Comparison of ENCODE assay signal across 12 cellular contexts in genomic region chr2:202632682-202633081, GRCh38. TPM values are rescaled to one million over a fixed set of nuclear protein-coding genes. Genes with fewer than 3 reads are reported as not detected.
DNase-seq lines count a peak whose midpoint lies in the region; ATAC-seq, FAIRE-seq and TF ChIP-seq lines count a peak whose summit lies in the region.
"Had no signal": no experiment of that assay in that cellular context is flagged by ENCODE, and none has a peak within 500 bp of the region (broad histone marks: within the 10 kb centered on the region; RNA-seq: fewer than 3 reads in every experiment).

No MANE protein-coding gene starts in this region.

- H3K27me3 Mint-ChIP-seq in activated CD8-positive, alpha-beta memory T cell treated with anti-CD3 and anti-CD28 coated beads, Interleukin-2, amount 10 ng/mL, durations not matched to agents 7 days and 5 days = no peaks in the 10 kb centered on the region

- no peak for TF ChIP-seq POLR2A in thyroid gland (IDR thresholded peaks at IDR 0.05)

- H3K4me3 Mint-ChIP-seq in activated CD8-positive, alpha-beta memory T cell treated with anti-CD3 and anti-CD28 coated beads, Interleukin-2, amount 10 ng/mL, durations not matched to agents 7 days and 5 days = no peak overlapping the region

- no peaks in the 10 kb centered on the region for H3K36me3 ChIP-seq in left ventricle myocardium inferior
- no peaks in the 10 kb centered on the region for H3K36me3 ChIP-seq in thyroid gland
- H3K36me3 ChIP-seq in kidney (ENCODE audit: control insufficient read depth in 1 of 2, insufficient read depth in 2 of 2, low read length in 2 of 2) = no peaks in the 10 kb centered on the region
- H3K36me3 ChIP-seq: upper lobe of left lung had no signal

- in situ Hi-C loops in astrocyte of the cerebellum (cut with HindIII; ENCODE audit: low sequenced_read_pairs) = no loop called here

- peaks cover 31% of the 10 kb centered on the region for H3K4me1 ChIP-seq in left ventricle myocardium inferior
- H3K4me1 ChIP-seq in thyroid gland = peaks cover 4 to 14% of the 10 kb centered on the region in 2 donors
- no peaks in the 10 kb centered on the region for H3K4me1 ChIP-seq in kidney (ENCODE audit: control insufficient read depth in 1 of 2, insufficient read depth in 1 of 2, low read depth in 1 of 2, low read length in 2 of 2)

- 27 to 53% methylated on average over 1 of the region's 1 CpG for WGBS in thyroid gland, 2 donors

- no peaks in the 10 kb centered on the region for H3K9me3 Mint-ChIP-seq in activated CD8-positive, alpha-beta memory T cell treated with anti-CD3 and anti-CD28 coated beads, Interleukin-2, amount 10 ng/mL, durations not matched to agents 7 days and 5 days (ENCODE audit: low read depth)

- intact Hi-C loops in left ventricle myocardium inferior (cut with micrococcal nuclease) (no loop called here), thyroid gland (cut with DNase I) (loop anchor here (5.0 kb wide), 1 partner anchor 365 kb away; the partner anchor contains the start of gene NOP58), kidney (cut with DNase I) (no loop called here)

- H3K36me3 Mint-ChIP-seq in activated CD8-positive, alpha-beta memory T cell treated with anti-CD3 and anti-CD28 coated beads, Interleukin-2, amount 10 ng/mL, durations not matched to agents 7 days and 5 days = no peaks in the 10 kb centered on the region

- ATAC-seq in activated CD8-positive, alpha-beta memory T cell treated with anti-CD3 and anti-CD28 coated beads, Interleukin-2, amount 10 ng/mL, durations not matched to agents 7 days and 5 days = no peak
- ATAC-seq in GM21723 (IDR thresholded peaks at IDR 0.05; ENCODE audit: unreplicated experiment) (no peak), HG03196 (IDR thresholded peaks at IDR 0.05; ENCODE audit: unreplicated experiment) (no peak)

- no peak for FAIRE-seq in kidney (lab: Jason Lieb, UNC)

- H3K27ac ChIP-seq in left ventricle myocardium inferior (replicated peaks) (peak overlapping the region; percentile 94), thyroid gland (no peak overlapping the region), kidney (ENCODE audit: low read depth in 2 of 2, low read length in 2 of 2) (no peak overlapping the region)
- H3K27ac ChIP-seq: upper lobe of left lung had no signal

- H3K9me3 ChIP-seq in left ventricle myocardium inferior (replicated peaks) (no peaks in the 10 kb centered on the region), thyroid gland (no peaks in the 10 kb centered on the region), kidney (ENCODE audit: control insufficient read depth in 1 of 2, low read length in 2 of 2) (no peaks in the 10 kb centered on the region)
- H3K9me3 ChIP-seq: upper lobe of left lung had no signal

- no peak overlapping the region for H3K9ac ChIP-seq in kidney (ENCODE audit: low read length in 2 of 2)

- H3K4me3 ChIP-seq in astrocyte of the cerebellum (ENCODE audit: low read depth, low read length) = no peak overlapping the region
- H3K4me3 ChIP-seq in left ventricle myocardium inferior = no peak overlapping the region
- H3K4me3 ChIP-seq in thyroid gland (replicated peaks in 1 of 3) = no peak overlapping the region
- no peak overlapping the region for H3K4me3 ChIP-seq in kidney (ENCODE audit: low read length in 2 of 2)
- H3K4me3 ChIP-seq: upper lobe of left lung had no signal

- no peak for DNase-seq in activated CD8-positive, alpha-beta memory T cell treated with anti-CD3 and anti-CD28 coated beads, Interleukin-2, amount 10 ng/mL, durations not matched to agents 7 days and 5 days
- DNase-seq in activated CD8-positive, alpha-beta memory T cell treated with anti-CD3 and anti-CD28 coated beads for 24 hours = no peak
- DNase-seq in astrocyte of the cerebellum (ENCODE audit: low read depth) (peak; percentile 57), left ventricle myocardium inferior (peak; percentile 36), thyroid gland (peak; percentile 8 to 19), kidney (no peak)
- DNase-seq: activated CD4-positive, alpha-beta T cell treated with anti-CD3 and anti-CD28 coated beads, Interleukin-2, amount 50 U/mL, for 48 hours; DND-41; NCI-H1930 had no signal

- CTCF ChIA-PET in activated CD8-positive, alpha-beta memory T cell treated with anti-CD3 and anti-CD28 coated beads, Interleukin-2, amount 10 ng/mL, durations not matched to agents 7 days and 5 days (lab: Charles Lee) = no interaction called here

- no peaks in the 10 kb centered on the region for H3K27me3 ChIP-seq in left ventricle myocardium inferior (ENCODE audit: low read depth)
- no peaks in the 10 kb centered on the region for H3K27me3 ChIP-seq in thyroid gland
- H3K27me3 ChIP-seq: upper lobe of left lung had no signal

- H3K27ac Mint-ChIP-seq in activated CD8-positive, alpha-beta memory T cell treated with anti-CD3 and anti-CD28 coated beads, Interleukin-2, amount 10 ng/mL, durations not matched to agents 7 days and 5 days = peak overlapping the region; percentile 20

- peaks cover 19% of the 10 kb centered on the region for H3K4me1 Mint-ChIP-seq in activated CD8-positive, alpha-beta memory T cell treated with anti-CD3 and anti-CD28 coated beads, Interleukin-2, amount 10 ng/mL, durations not matched to agents 7 days and 5 days

- no peak for TF ChIP-seq CTCF in astrocyte of the cerebellum (IDR thresholded peaks at IDR 0.05; ENCODE audit: low read depth, low read length, missing control alignments)
- no peak for TF ChIP-seq CTCF in left ventricle myocardium inferior (IDR thresholded peaks at IDR 0.05; ENCODE audit: borderline replicate concordance)
- TF ChIP-seq CTCF in thyroid gland (IDR thresholded peaks at IDR 0.05) = no peak
- no peak for TF ChIP-seq CTCF in kidney (IDR thresholded peaks at IDR 0.05; ENCODE audit: borderline replicate concordance, extremely low read depth, insufficient read depth)

RNA-seq across cellular contexts. Expression of gene FAM117B, which starts 2.1 kb away (rescaled TPM):
- 1 to 10 TPM; 3.7 to 3.8 TPM for total RNA-seq in activated CD8-positive, alpha-beta memory T cell treated with anti-CD3 and anti-CD28 coated beads, Interleukin-2, amount 10 ng/mL, durations not matched to agents 7 days and 5 days
- total RNA-seq in left ventricle myocardium inferior (2.4 TPM), thyroid gland (10 to 100 TPM in 1 of 4 donors, 1 to 10 TPM in 3; 6.7 to 12.4 (median 7.7) TPM), kidney (14.8 TPM)
- polyA plus RNA-seq in kidney (ENCODE audit: insufficient read depth, low read depth, low replicate concordance) = 4.1 TPM

Comparison
In these comparisons a context has a peak if more than half of its experiments do, and no peak if none do; other contexts are left out.
1. DNase-seq: peak in astrocyte of the cerebellum (single experiment), left ventricle myocardium inferior (single experiment) and thyroid gland (2 of 2); none in activated CD8-positive, alpha-beta memory T cell treated with anti-CD3 and anti-CD28 coated beads, Interleukin-2, amount 10 ng/mL, durations not matched to agents 7 days and 5 days (single experiment), activated CD8-positive, alpha-beta memory T cell treated with anti-CD3 and anti-CD28 coated beads for 24 hours (single experiment) and kidney (single experiment).